In genomic region chr22:20283674-20284066, GRCh38 we compare ENCODE assay signal across 18 cellular contexts. TPM values are rescaled to one million over a fixed set of nuclear protein-coding genes. Genes with fewer than 3 reads are reported as not detected.
DNase-seq lines count a peak whose midpoint lies in the region; TF ChIP-seq lines count a peak whose summit lies in the region.
"Had no signal": no experiment of that assay in that cellular context is flagged by ENCODE, and none has a peak within 500 bp of the region (broad histone marks: within the 10 kb centered on the region; RNA-seq: fewer than 3 reads in every experiment).

No MANE protein-coding gene starts in this region.

- no peaks in the 10 kb centered on the region for H3K27me3 ChIP-seq in osteoblast (ENCODE audit: insufficient read depth, low read length)
- H3K27me3 ChIP-seq: Peyer's patch had no signal

- DNase-seq in NCI-H748 (lab: John Stamatoyannopoulos, UW; ENCODE audit: unreplicated experiment) (peak; percentile 6), NCI-H748 treated with DMSO at 0.1 percent for 48 hours (lab: John Stamatoyannopoulos, UW) (no peak), ELF-1 (ENCODE audit: low read depth, low spot score) (peak; percentile 25), NCI-H69 (lab: John Stamatoyannopoulos, UW) (peak; percentile 79), osteoblast (ENCODE audit: insufficient read length, low spot score, missing footprints) (peak; percentile 84), occipital lobe (lab: John Stamatoyannopoulos, UW) (no peak), GM13976 (ENCODE audit: low spot score) (no peak), NOMO-1 (lab: John Stamatoyannopoulos, UW; ENCODE audit: unreplicated experiment in 2 of 2) (no peak)
- DNase-seq: Caco-2; CD4-positive, alpha-beta T cell; DMS53; GF-D8; Kasumi-1; NCI-H1930; NCI-H345; NCI-H526; Peyer's patch had no signal

- no peaks in the 10 kb centered on the region for H3K36me3 ChIP-seq in osteoblast (ENCODE audit: insufficient read depth, low read length)
- H3K36me3 ChIP-seq: Peyer's patch had no signal

- H4K20me1 ChIP-seq in osteoblast (ENCODE audit: insufficient read depth, low read length), result no peaks in the 10 kb centered on the region

- in situ Hi-C loops in GM13976 (cut with MboI; ENCODE audit: low sequenced_read_pairs, unreplicated experiment), result no loop called here

- no peak for TF ChIP-seq CTCF in osteoblast (IDR thresholded peaks at IDR 0.05; ENCODE audit: extremely low read depth, low read depth, low read length)
- no peak for TF ChIP-seq CTCF in GM13976 (IDR thresholded peaks at IDR 0.05; ENCODE audit: borderline replicate concordance, control extremely low read depth, extremely low read depth, insufficient read depth, missing control alignments)

- no peaks in the 10 kb centered on the region for H3K9me3 ChIP-seq in osteoblast (ENCODE audit: low read depth, low read length)
- H3K9me3 ChIP-seq: Caco-2, Peyer's patch had no signal

- H3K27ac ChIP-seq in osteoblast (ENCODE audit: low read depth, low read length), result no peak overlapping the region
- H3K27ac ChIP-seq: Peyer's patch had no signal

- no peaks in the 10 kb centered on the region for H3K79me2 ChIP-seq in osteoblast (ENCODE audit: insufficient read depth, low read length)

- H3K4me1 ChIP-seq in osteoblast (ENCODE audit: insufficient read depth, low read length), result peaks cover 3% of the 10 kb centered on the region
- H3K4me1 ChIP-seq: Caco-2, Peyer's patch had no signal

- H3K4me3 ChIP-seq in osteoblast (ENCODE audit: insufficient read depth, low read length), result no peak overlapping the region
- H3K4me3 ChIP-seq: Peyer's patch had no signal

- H2AFZ ChIP-seq in osteoblast (ENCODE audit: low read length), result no peak overlapping the region

- no peak overlapping the region for H3K4me2 ChIP-seq in osteoblast (ENCODE audit: insufficient read depth, low read length)

RNA-seq across cellular contexts. Expression of gene RTN4R, which starts 15.6 kb away (rescaled TPM):
- total RNA-seq in osteoblast (under 0.01 and 0.29 TPM in 2 replicates), occipital lobe (9.5 TPM)
- total RNA-seq: OCI-LY7 had no signal

RNA-seq across cellular contexts. Expression of gene DGCR6L, which starts 36.2 kb away (rescaled TPM):
- total RNA-seq in osteoblast (58.9 and 60.8 TPM in 2 replicates), occipital lobe (25.1 TPM)

Comparison
In these comparisons a context has a peak if more than half of its experiments do, and no peak if none do; other contexts are left out.
1. DNase-seq: peak in NCI-H748 (single experiment), ELF-1 (single experiment), NCI-H69 (single experiment) and osteoblast (single experiment); none in NCI-H748 treated with DMSO at 0.1 percent for 48 hours (single experiment), occipital lobe (single experiment), GM13976 (single experiment) and NOMO-1 (0 of 2).